In the genomic region with DNA sequence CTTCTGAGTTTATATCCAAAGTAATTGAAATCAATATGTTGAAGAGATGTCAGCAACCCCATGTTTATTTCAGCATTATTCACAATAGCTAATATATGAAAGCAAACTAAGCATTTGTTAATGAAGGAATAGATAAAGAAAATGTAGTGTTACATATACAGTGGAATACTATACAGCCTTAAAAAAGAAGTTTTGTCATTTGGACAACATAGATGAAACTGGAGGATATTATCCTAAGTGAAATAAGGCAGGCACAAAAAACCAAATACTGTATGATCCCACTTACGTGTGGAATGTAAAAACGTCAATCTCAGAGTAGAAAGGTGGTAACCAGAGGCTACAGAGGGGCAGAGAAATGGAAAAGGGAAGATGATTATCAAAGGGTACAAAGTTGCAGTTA, we compare ENCODE assay signal across 39 cellular contexts. TPM values are rescaled to one million over a fixed set of nuclear protein-coding genes. Genes with fewer than 3 reads are reported as not detected.
"Had no signal": no experiment of that assay in that cellular context is flagged by ENCODE, and none has a peak within 500 bp of the region (broad histone marks: within the 10 kb centered on the region; RNA-seq: fewer than 3 reads in every experiment).

No MANE protein-coding gene starts in this region.

- H3K9me3 ChIP-seq: MG63 had no signal

- H3K4me3 ChIP-seq: MG63 had no signal

- H3K36me3 ChIP-seq: MG63 had no signal

- DNase-seq: Karpas-422, Kasumi-1, MG63, MM.1S, MV-4-11, NCI-H1048, NCI-H1092, NCI-H1092 treated with DMSO at 0.1 percent for 48 hours, NCI-H1105, NCI-H1105 treated with DMSO at 0.1 percent for 48 hours, NCI-H1417, NCI-H1417 treated with DMSO at 0.1 percent for 48 hours, NCI-H1436 treated with DMSO at 0.1 percent for 48 hours, NCI-H146, NCI-H1694, NCI-H1694 treated with DMSO at 0.1 percent for 48 hours, NCI-H187, NCI-H187 treated with DMSO at 0.1 percent for 48 hours, NCI-H1930, NCI-H2029, NCI-H2029 treated with DMSO at 0.1 percent for 48 hours, NCI-H2081, NCI-H2081 treated with DMSO at 0.1 percent for 48 hours, NCI-H2107, NCI-H2171, NCI-H2171 treated with DMSO at 0.1 percent for 48 hours, NCI-H2227 treated with DMSO at 0.1 percent for 48 hours, NCI-H226, NCI-H345, NCI-H446, NCI-H446 treated with DMSO at 0.1 percent for 48 hours, NCI-H510A, NCI-H510A treated with DMSO at 0.1 percent for 48 hours, NCI-H524 treated with DMSO at 0.1 percent for 48 hours, NCI-H526 had no signal

RNA-seq across cellular contexts. Expression of a gene that starts 10.2 kb away (rescaled TPM):
- total RNA-seq: LHCN-M2, M059J, MCF 10A, NCI-H460 had no signal
